In genomic region chr16:64846966-64847365, GRCh38 we compare ENCODE assay signal across 23 cellular contexts.
DNase-seq lines count a peak whose midpoint lies in the region; ATAC-seq, FAIRE-seq and TF ChIP-seq lines count a peak whose summit lies in the region.
"Had no signal": no experiment of that assay in that cellular context is flagged by ENCODE, and none has a peak within 500 bp of the region (broad histone marks: within the 10 kb centered on the region; RNA-seq: fewer than 3 reads in every experiment).

No MANE protein-coding gene starts in this region.

- no peaks in the 10 kb centered on the region for H3K9me3 Mint-ChIP-seq in endothelial cell (ENCODE audit: unreplicated experiment)
- H3K9me3 Mint-ChIP-seq: GM23338, H9, HFFc6 had no signal

- H3K27ac ChIP-seq in OCI-LY7 (ENCODE audit: low read depth, low read length, poor library complexity, severe bottlenecking) (no peak overlapping the region), K562 (ENCODE audit: extremely low read depth, low read depth, low read length) (no peak overlapping the region), pancreas (no peak overlapping the region)
- H3K27ac ChIP-seq: BLaER1, SJSA1 had no signal

- no peaks in the 10 kb centered on the region for H3K9me2 ChIP-seq in OCI-LY7 (ENCODE audit: insufficient read depth, low read length)

- H3K79me2 ChIP-seq in OCI-LY7 (ENCODE audit: insufficient read depth, low read depth, low read length) (no peaks in the 10 kb centered on the region), K562 (ENCODE audit: control insufficient read depth, insufficient read depth, low read length) (no peaks in the 10 kb centered on the region)

- H2AFZ ChIP-seq in OCI-LY7 (ENCODE audit: low read length), result peak overlapping the region; percentile 10; the same call in 1 of the 2 replicates
- H2AFZ ChIP-seq in K562 (ENCODE audit: low read depth, low read length), result no peak overlapping the region
- H2AFZ ChIP-seq: GM23338 had no signal

- ATAC-seq in K562 (no peak), pancreas (no peak)
- ATAC-seq: GM23338, T-cell had no signal

- FAIRE-seq in K562 (lab: Jason Lieb, UNC) (no peak), pancreas (lab: Jason Lieb, UNC) (no peak)
- FAIRE-seq: D721Med had no signal

- H3K9me1 ChIP-seq in K562 (ENCODE audit: control insufficient read depth, insufficient read depth, low read length), result no peaks in the 10 kb centered on the region

- no peak overlapping the region for H3K4me3 ChIP-seq in OCI-LY7 (ENCODE audit: low read depth, low read length, poor library complexity, severe bottlenecking)
- no peak overlapping the region for H3K4me3 ChIP-seq in K562
- no peak overlapping the region for H3K4me3 ChIP-seq in pancreas
- H3K4me3 ChIP-seq: BLaER1, GM23338, SJSA1 had no signal

- no peak overlapping the region for H3K4me3 Mint-ChIP-seq in endothelial cell (ENCODE audit: unreplicated experiment)
- H3K4me3 Mint-ChIP-seq: CD4-positive, CD25-positive, alpha-beta regulatory T cell; GM23338; H9; HFFc6; T-cell had no signal

- no peak overlapping the region for H3K9ac ChIP-seq in K562 (ENCODE audit: insufficient read depth in 1 of 2, low read depth in 2 of 2, low read length in 2 of 2)
- H3K9ac ChIP-seq: BLaER1 had no signal

- H4K20me1 ChIP-seq in OCI-LY7 (ENCODE audit: insufficient read depth, low read length) (no peaks in the 10 kb centered on the region), K562 (replicated peaks; ENCODE audit: control insufficient read depth, insufficient read depth, low read length) (no peaks in the 10 kb centered on the region)
- H4K20me1 ChIP-seq: BLaER1 had no signal

- intact Hi-C loops in OCI-LY7 (cut with micrococcal nuclease; ENCODE audit: unreplicated experiment), result no loop called here
- intact Hi-C loops in K562 (cut with micrococcal nuclease), result no loop called here
- intact Hi-C loops in pancreas (cut with DNase I), result no loop called here

- H3K4me1 ChIP-seq in OCI-LY7 (ENCODE audit: insufficient read depth, low read length, poor library complexity, severe bottlenecking), result no peaks in the 10 kb centered on the region
- H3K4me1 ChIP-seq in K562 (replicated peaks in 1 of 2; ENCODE audit: control insufficient read depth in 2 of 2, insufficient read depth in 2 of 2, low read length in 2 of 2), result no peaks in the 10 kb centered on the region
- no peaks in the 10 kb centered on the region for H3K4me1 ChIP-seq in pancreas
- H3K4me1 ChIP-seq: BLaER1, SJSA1 had no signal

- no peak overlapping the region for H3K4me2 ChIP-seq in OCI-LY7 (ENCODE audit: low read length)
- H3K4me2 ChIP-seq in K562 (ENCODE audit: insufficient read depth, low read length), result no peak overlapping the region
- H3K4me2 ChIP-seq: BLaER1, GM23338 had no signal

- H3K36me3 ChIP-seq in OCI-LY7 (ENCODE audit: insufficient read depth, low read length) (no peaks in the 10 kb centered on the region), K562 (ENCODE audit: control insufficient read depth, insufficient read depth, low read length) (no peaks in the 10 kb centered on the region), pancreas (no peaks in the 10 kb centered on the region)
- H3K36me3 ChIP-seq: BLaER1, SJSA1 had no signal

- no peak for TF ChIP-seq EP300 in K562 (IDR thresholded peaks at IDR 0.05; ENCODE audit: low read length)

- TF ChIP-seq RAD21 in K562 (CRISPR knock-in tag; conservative IDR thresholded peaks at IDR 0.05 in 1 of 2, IDR thresholded peaks at IDR 0.05 in 1 of 2), result no peak

- no peak overlapping the region for H3K27ac Mint-ChIP-seq in endothelial cell (ENCODE audit: unreplicated experiment)
- H3K27ac Mint-ChIP-seq: CD4-positive, CD25-positive, alpha-beta regulatory T cell; GM23338; H9; HFFc6; T-cell had no signal

- H3K36me3 Mint-ChIP-seq in endothelial cell (ENCODE audit: low read depth, unreplicated experiment), result no peaks in the 10 kb centered on the region
- H3K36me3 Mint-ChIP-seq: CD4-positive, CD25-positive, alpha-beta regulatory T cell; T-cell had no signal

- POLR2A ChIA-PET in OCI-LY7 (lab: Charles Lee) (interaction anchor here (0.6 to 1.6 kb wide), 4 partner anchors 8 to 457 kb away, joined by 3 to 4 read pairs (median 4); no protein-coding TSS in a partner anchor), K562 (lab: Yijun Ruan, JAX) (no interaction called here)

- H3K27me3 ChIP-seq in K562 (ENCODE audit: control insufficient read depth in 2 of 2, insufficient read depth in 2 of 2, low read length in 2 of 2), result no peaks in the 10 kb centered on the region
- no peaks in the 10 kb centered on the region for H3K27me3 ChIP-seq in pancreas
- H3K27me3 ChIP-seq: BLaER1, SJSA1 had no signal

- no peak for TF ChIP-seq POLR2A in K562 (conservative IDR thresholded peaks at IDR 0.05)

- H3K27me3 Mint-ChIP-seq in endothelial cell (ENCODE audit: unreplicated experiment), result no peaks in the 10 kb centered on the region
- H3K27me3 Mint-ChIP-seq: CD4-positive, CD25-positive, alpha-beta regulatory T cell; T-cell had no signal

- DNase-seq in HCEC 1CT (peak; percentile 9), LHCN-M2 (ENCODE audit: low read depth) (peak; percentile 32), OCI-LY7 (ENCODE audit: low spot score) (no peak), K562 (ENCODE audit: extremely low read depth in 1 of 4, low spot score in 3 of 4) (no peak), endothelial cell (ENCODE audit: low spot score) (no peak), NCI-H2171 treated with DMSO at 0.1 percent for 48 hours (lab: John Stamatoyannopoulos, UW) (no peak), pancreas (no peak)
- DNase-seq: CD4-positive, CD25-positive, alpha-beta regulatory T cell; H9; HFFc6; MM.1S; NCI-H1105 treated with DMSO at 0.1 percent for 48 hours; NCI-H146; NCI-H1930; NCI-H2107; NCI-H526 treated with DMSO at 0.1 percent for 48 hours; Right ventricle myocardium superior; RPMI8226; T-cell had no signal

- BruUV-seq in OCI-LY7 (replicated peaks; lab: Mats Ljungman, UMichigan) (no TSS peak), K562 (replicated peaks; lab: Mats Ljungman, UMichigan) (no TSS peak)

- CTCF ChIA-PET in OCI-LY7 (lab: Charles Lee; ENCODE audit: unreplicated experiment) (no interaction called here), K562 (lab: Yijun Ruan, JAX; ENCODE audit: low intra/inter-chr PET ratio) (no interaction called here)

- 0% methylated on average over 3 of the region's 3 CpGs for WGBS in K562 (ENCODE audit: insufficient coverage, low coverage, missing lambda C conversion rate)
- 40 to 46% methylated on average over 3 of the region's 3 CpGs for WGBS in pancreas, 2 donors

- no peak for TF ChIP-seq CTCF in OCI-LY7 (conservative IDR thresholded peaks at IDR 0.05; ENCODE audit: low read length)
- no peak for TF ChIP-seq CTCF in K562 (IDR thresholded peaks at IDR 0.05 in 2 of 3, conservative IDR thresholded peaks at IDR 0.05 in 1 of 3; ENCODE audit: insufficient read depth in 2 of 3, low read depth in 1 of 3, low read length in 3 of 3)
- TF ChIP-seq CTCF in endothelial cell (IDR thresholded peaks at IDR 0.05; ENCODE audit: unreplicated experiment), result no peak
- no peak for TF ChIP-seq CTCF in pancreas (IDR thresholded peaks at IDR 0.05)

- in situ Hi-C loops in K562 (cut with MboI), result no loop called here

- peaks cover 11% of the 10 kb centered on the region for H3K4me1 Mint-ChIP-seq in endothelial cell (ENCODE audit: unreplicated experiment)
- H3K4me1 Mint-ChIP-seq: CD4-positive, CD25-positive, alpha-beta regulatory T cell; GM23338; H9; T-cell had no signal

- no peaks in the 10 kb centered on the region for H3K9me3 ChIP-seq in OCI-LY7 (ENCODE audit: low read length)
- H3K9me3 ChIP-seq in K562 (replicated peaks; ENCODE audit: control insufficient read depth, insufficient read depth, low read depth, low read length), result no peaks in the 10 kb centered on the region; the same call in 1 of the 2 replicates
- no peaks in the 10 kb centered on the region for H3K9me3 ChIP-seq in pancreas
- H3K9me3 ChIP-seq: BLaER1, SJSA1 had no signal

TF ChIP-seq in K562, 482 proteins besides CTCF, POLR2A, EP300 and RAD21:
- TF ChIP-seq, protein P1, sequence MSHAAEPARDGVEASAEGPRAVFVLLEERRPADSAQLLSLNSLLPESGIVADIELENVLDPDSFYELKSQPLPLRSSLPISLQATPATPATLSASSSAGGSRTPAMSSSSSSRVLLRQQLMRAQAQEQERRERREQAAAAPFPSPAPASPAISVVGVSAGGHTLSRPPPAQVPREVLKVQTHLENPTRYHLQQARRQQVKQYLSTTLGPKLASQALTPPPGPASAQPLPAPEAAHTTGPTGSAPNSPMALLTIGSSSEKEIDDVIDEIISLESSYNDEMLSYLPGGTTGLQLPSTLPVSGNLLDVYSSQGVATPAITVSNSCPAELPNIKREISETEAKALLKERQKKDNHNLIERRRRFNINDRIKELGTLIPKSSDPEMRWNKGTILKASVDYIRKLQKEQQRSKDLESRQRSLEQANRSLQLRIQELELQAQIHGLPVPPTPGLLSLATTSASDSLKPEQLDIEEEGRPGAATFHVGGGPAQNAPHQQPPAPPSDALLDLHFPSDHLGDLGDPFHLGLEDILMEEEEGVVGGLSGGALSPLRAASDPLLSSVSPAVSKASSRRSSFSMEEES (CRISPR knock-in tag; IDR thresholded peaks at IDR 0.05), result peak; percentile 87
- no peak for TF ChIP-seq SUPT5H (IDR thresholded peaks at IDR 0.05)

Comparison
In these comparisons a context has a peak if more than half of its experiments do, and no peak if none do; other contexts are left out.
1. DNase-seq: peak in HCEC 1CT (single experiment) and LHCN-M2 (single experiment); none in OCI-LY7 (single experiment), K562 (0 of 4), endothelial cell (single experiment), NCI-H2171 treated with DMSO at 0.1 percent for 48 hours (single experiment) and pancreas (0 of 6).